ENCODE assay signal across 8 cellular contexts in the genomic region with DNA sequence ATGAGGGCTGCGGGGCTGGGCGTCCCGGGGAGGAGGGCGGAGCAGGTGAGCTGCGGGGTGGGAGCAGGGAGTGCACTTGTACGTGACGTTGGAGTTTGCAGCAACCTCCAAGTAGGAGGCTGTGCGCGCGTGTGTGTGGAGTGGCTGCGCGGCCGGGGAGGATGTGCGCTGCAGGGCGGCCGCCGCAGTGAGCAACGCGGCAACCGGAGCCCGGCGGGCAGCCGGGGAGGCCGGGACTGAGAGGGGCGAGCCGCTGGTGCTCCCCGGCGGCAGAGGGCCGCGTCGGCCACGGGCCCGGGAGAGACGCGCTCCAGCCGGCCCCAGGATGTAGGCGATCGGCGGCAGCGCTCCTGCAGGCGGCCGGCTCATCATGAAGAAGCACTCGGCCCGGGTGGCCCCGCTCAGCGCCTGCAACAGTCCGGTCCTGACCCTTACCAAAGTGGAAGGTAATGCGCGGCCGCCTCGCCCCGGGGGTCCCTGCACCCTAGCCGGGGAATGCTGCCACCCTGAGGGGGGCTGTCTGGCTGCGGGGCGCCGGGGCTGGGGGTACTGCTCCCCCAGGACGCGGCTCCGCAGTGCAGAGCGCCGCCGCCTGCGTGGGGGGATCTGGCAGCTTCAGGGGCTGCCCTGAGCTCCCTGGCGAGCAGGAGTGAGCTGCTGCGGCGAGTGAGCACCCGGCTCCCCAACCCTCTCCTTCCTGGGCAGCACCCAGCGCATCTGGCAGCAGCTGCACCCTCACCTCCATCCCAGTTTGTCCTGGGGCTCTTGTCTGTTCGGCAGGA.
DNase-seq lines count a peak whose midpoint lies in the region; ATAC-seq, FAIRE-seq and TF ChIP-seq lines count a peak whose summit lies in the region.

No MANE protein-coding gene starts in this region.

- no peak overlapping the region for H3K27ac Mint-ChIP-seq in stimulated activated effector memory CD8-positive, alpha-beta T cell treated with anti-CD3 and anti-CD28 coated beads, Interleukin-12 subunit alpha, Interleukin-12 subunit beta, amount 100 ng/mL, for 72 hours

- H3K27ac ChIP-seq in breast epithelium (peak overlapping the region; percentile 86 to 87), left lung (no peak overlapping the region)

- peaks cover 33% of the 10 kb centered on the region for H3K4me1 Mint-ChIP-seq in stimulated activated effector memory CD8-positive, alpha-beta T cell treated with anti-CD3 and anti-CD28 coated beads, Interleukin-12 subunit alpha, Interleukin-12 subunit beta, amount 100 ng/mL, for 72 hours

- peak; percentile 37 for ATAC-seq in HG02678 (IDR thresholded peaks at IDR 0.05; ENCODE audit: unreplicated experiment)
- ATAC-seq in left lung = peak; percentile 88
- peak; percentile 73 for ATAC-seq in stimulated activated effector memory CD8-positive, alpha-beta T cell treated with anti-CD3 and anti-CD28 coated beads, Interleukin-12 subunit alpha, Interleukin-12 subunit beta, amount 100 ng/mL, for 72 hours

- H3K9me3 Mint-ChIP-seq in stimulated activated effector memory CD8-positive, alpha-beta T cell treated with anti-CD3 and anti-CD28 coated beads, Interleukin-12 subunit alpha, Interleukin-12 subunit beta, amount 100 ng/mL, for 72 hours = no peaks in the 10 kb centered on the region

- POLR2A ChIA-PET in GM10248 (lab: Yijun Ruan, JAX) = no interaction called here

- no peak for TF ChIP-seq POLR2A in breast epithelium (IDR thresholded peaks at IDR 0.05)

- TF ChIP-seq CTCF in GM10248 (IDR thresholded peaks at IDR 0.05; ENCODE audit: control extremely low read depth, extremely low read depth, low read depth, missing control alignments) = no peak
- TF ChIP-seq CTCF in breast epithelium (IDR thresholded peaks at IDR 0.05) = no peak
- no peak for TF ChIP-seq CTCF in left lung (IDR thresholded peaks at IDR 0.05)

- H3K9me3 ChIP-seq in breast epithelium (no peaks in the 10 kb centered on the region), left lung (no peaks in the 10 kb centered on the region)

- H3K27me3 ChIP-seq in breast epithelium = no peaks in the 10 kb centered on the region
- H3K27me3 ChIP-seq in left lung = peaks cover 14 to 42% of the 10 kb centered on the region in 2 donors

- CTCF ChIA-PET in GM10248 (lab: Yijun Ruan, JAX) = interaction anchor here (1.8 to 3.6 kb wide), 4 partner anchors 12 to 96 kb away, joined by 5 to 39 read pairs (median 14); no protein-coding TSS in a partner anchor

- H3K4me3 ChIP-seq in breast epithelium (peak overlapping the region; percentile 23 to 73 (median 58)), left lung (peak overlapping the region; percentile 24 to 46)

- H3K4me3 Mint-ChIP-seq in stimulated activated effector memory CD8-positive, alpha-beta T cell treated with anti-CD3 and anti-CD28 coated beads, Interleukin-12 subunit alpha, Interleukin-12 subunit beta, amount 100 ng/mL, for 72 hours = peak overlapping the region; percentile 74

- no peak for FAIRE-seq in GM19239 (lab: Jason Lieb, UNC)

- intact Hi-C loops in breast epithelium (cut with DNase I; ENCODE audit: low total_unique reads) = no loop called here
- intact Hi-C loops in left lung (cut with DNase I) = no loop called here

- H3K36me3 Mint-ChIP-seq in stimulated activated effector memory CD8-positive, alpha-beta T cell treated with anti-CD3 and anti-CD28 coated beads, Interleukin-12 subunit alpha, Interleukin-12 subunit beta, amount 100 ng/mL, for 72 hours = no peaks in the 10 kb centered on the region

- DNase-seq in GM10248 (ENCODE audit: extremely low spot score) (peak; percentile 41), RPMI8226 (peak; percentile 12), breast epithelium (ENCODE audit: low spot score in 2 of 2) (peak; percentile 59), left lung (peak; percentile 65 to 89), NCI-H1930 (lab: John Stamatoyannopoulos, UW) (no peak), GM19239 (ENCODE audit: insufficient read length, low spot score) (no peak)
- DNase-seq in stimulated activated effector memory CD8-positive, alpha-beta T cell treated with anti-CD3 and anti-CD28 coated beads, Interleukin-12 subunit alpha, Interleukin-12 subunit beta, amount 100 ng/mL, for 72 hours (ENCODE audit: low spot score in 2 of 2) = peak in 1 of 2 donors; percentile 51

- H3K36me3 ChIP-seq in breast epithelium (no peaks in the 10 kb centered on the region), left lung (no peaks in the 10 kb centered on the region)

- no peaks in the 10 kb centered on the region for H3K4me1 ChIP-seq in breast epithelium
- H3K4me1 ChIP-seq in left lung = peaks cover 6 to 22% of the 10 kb centered on the region in 2 donors

Comparison
In these comparisons a context has a peak if more than half of its experiments do, and no peak if none do; other contexts are left out.
1. DNase-seq: peak in GM10248 (single experiment), RPMI8226 (single experiment), breast epithelium (2 of 2) and left lung (2 of 2); none in NCI-H1930 (0 of 2) and GM19239 (single experiment).
2. ATAC-seq: peak in every context shown above with its lines; median percentile 88 in left lung; 73 in stimulated activated effector memory CD8-positive, alpha-beta T cell treated with anti-CD3 and anti-CD28 coated beads, Interleukin-12 subunit alpha, Interleukin-12 subunit beta, amount 100 ng/mL, for 72 hours; 37 in HG02678.
3. H3K27ac ChIP-seq: peak in breast epithelium (2 of 2); none in left lung (0 of 2).